1 cellular context compared by ENCODE assay signal in genomic region chr22:49963647-49964026, GRCh38.
TF ChIP-seq lines count a peak whose summit lies in the region.

No MANE protein-coding gene starts in this region.

TF ChIP-seq in HepG2, 621 proteins besides CTCF, POLR2A, EP300 and RAD21:
- peak; percentile 17; the same call in 1 of the 2 replicates for TF ChIP-seq POLR2G (IDR thresholded peaks at IDR 0.05; ENCODE audit: low read depth, low read length)
- TF ChIP-seq ZFP82 (CRISPR knock-in tag; IDR thresholded peaks at IDR 0.05; ENCODE audit: borderline replicate concordance), result no peak
- no peak for TF ChIP-seq ZNF607 (CRISPR knock-in tag; IDR thresholded peaks at IDR 0.05; ENCODE audit: borderline replicate concordance)
- TF ChIP-seq IRX3 (CRISPR knock-in tag; IDR thresholded peaks at IDR 0.05; ENCODE audit: borderline replicate concordance, low read depth), result no peak
- TF ChIP-seq POLR2AphosphoS2 (IDR thresholded peaks at IDR 0.05; ENCODE audit: low read depth, low read length), result 0 out of 2 replicates have a peak, but pooled peaks have one; percentile 15
TF ChIP-seq in HepG2: peak in this region for 2.
